In genomic region chr1:53982034-53982761, GRCh38 we compare ENCODE assay signal across 7 cellular contexts. TPM values are rescaled to one million over a fixed set of nuclear protein-coding genes. Genes with fewer than 3 reads are reported as not detected.
DNase-seq lines count a peak whose midpoint lies in the region; ATAC-seq, FAIRE-seq and TF ChIP-seq lines count a peak whose summit lies in the region.

No MANE protein-coding gene starts in this region.

- no peaks in the 10 kb centered on the region for H3K9me3 ChIP-seq in body of pancreas
- no peaks in the 10 kb centered on the region for H3K9me3 ChIP-seq in kidney (ENCODE audit: control insufficient read depth in 1 of 2, low read length in 2 of 2)
- no peaks in the 10 kb centered on the region for H3K9me3 ChIP-seq in stomach smooth muscle (ENCODE audit: control insufficient read depth in 2 of 2, low read length in 2 of 2)

- peak overlapping the region in 1 of 2 donors; percentile 8 for H3K4me3 ChIP-seq in body of pancreas
- H3K4me3 ChIP-seq in kidney (ENCODE audit: low read length in 2 of 2), result peak overlapping the region; percentile 62 to 82
- peak overlapping the region; percentile 55 to 76 for H3K4me3 ChIP-seq in stomach smooth muscle (ENCODE audit: low read length in 2 of 2)

- DNase-seq in LHCN-M2 (ENCODE audit: low read depth) (peak; percentile 62), body of pancreas (peak; percentile 25 to 53 (median 44)), kidney (peak; percentile 79)
- no peak for DNase-seq in activated CD4-positive, alpha-beta T cell treated with anti-CD3 and anti-CD28 coated beads for 4 hours

- intact Hi-C loops in body of pancreas (cut with DNase I) (no loop called here), kidney (cut with DNase I) (no loop called here)

- ATAC-seq in body of pancreas (peak; percentile 80), HG03196 (IDR thresholded peaks at IDR 0.05; ENCODE audit: unreplicated experiment) (no peak), HG02642 (IDR thresholded peaks at IDR 0.05; ENCODE audit: poor library complexity, unreplicated experiment) (no peak)

- H3K27ac ChIP-seq in body of pancreas (peak overlapping the region in 3 of 4 donors; percentile 63 to 83 (median 69)), kidney (ENCODE audit: low read depth in 2 of 2, low read length in 2 of 2) (peak overlapping the region; percentile 23 to 76), stomach smooth muscle (ENCODE audit: low read length) (peak overlapping the region; percentile 46)

- TF ChIP-seq CTCF in body of pancreas (IDR thresholded peaks at IDR 0.05), result no peak
- TF ChIP-seq CTCF in kidney (IDR thresholded peaks at IDR 0.05; ENCODE audit: borderline replicate concordance, extremely low read depth, insufficient read depth), result no peak

- no peaks in the 10 kb centered on the region for H3K27me3 ChIP-seq in body of pancreas
- no peaks in the 10 kb centered on the region for H3K27me3 ChIP-seq in stomach smooth muscle (ENCODE audit: control insufficient read depth in 1 of 2, insufficient read depth in 2 of 2, low read length in 2 of 2)

- H3K4me1 ChIP-seq in body of pancreas, result peaks cover 16% of the 10 kb centered on the region
- peaks cover 14 to 25% of the 10 kb centered on the region in 2 donors for H3K4me1 ChIP-seq in kidney (ENCODE audit: control insufficient read depth in 1 of 2, insufficient read depth in 1 of 2, low read depth in 1 of 2, low read length in 2 of 2)
- H3K4me1 ChIP-seq in stomach smooth muscle (ENCODE audit: control insufficient read depth, insufficient read depth, low read length), result peaks cover 3% of the 10 kb centered on the region

- no peaks in the 10 kb centered on the region for H3K36me3 ChIP-seq in body of pancreas (replicated peaks in 1 of 2; ENCODE audit: insufficient read depth in 1 of 2, low read depth in 2 of 2)
- no peaks in the 10 kb centered on the region for H3K36me3 ChIP-seq in kidney (ENCODE audit: control insufficient read depth in 1 of 2, insufficient read depth in 2 of 2, low read length in 2 of 2)
- no peaks in the 10 kb centered on the region for H3K36me3 ChIP-seq in stomach smooth muscle (ENCODE audit: control insufficient read depth in 2 of 2, insufficient read depth in 2 of 2, low read length in 2 of 2)

- FAIRE-seq in kidney (lab: Jason Lieb, UNC), result no peak

- TF ChIP-seq POLR2A in body of pancreas (IDR thresholded peaks at IDR 0.05), result peak in 2 of 3 donors; percentile 41 to 47

- WGBS in body of pancreas, 2 donors, result 37 to 43% methylated on average over 20 of the region's 20 CpGs

- H3K9ac ChIP-seq in kidney (ENCODE audit: low read length in 2 of 2), result peak overlapping the region; percentile 57 to 74
- peak overlapping the region; percentile 4 to 66 for H3K9ac ChIP-seq in stomach smooth muscle (ENCODE audit: low read length in 2 of 2)

RNA-seq across cellular contexts. Expression of gene LDLRAD1, which starts 35.8 kb away (rescaled TPM):
- total RNA-seq in LHCN-M2 (2014; rRNA removed) (not detected in 2 replicates), body of pancreas (not detected), kidney (not detected)
- not detected for polyA plus RNA-seq in LHCN-M2 (2012)
- polyA plus RNA-seq in kidney (ENCODE audit: insufficient read depth, low read depth, low replicate concordance), result not detected

RNA-seq across cellular contexts. Expression of gene LRRC42, which starts 36.0 kb away (rescaled TPM):
- total RNA-seq in LHCN-M2 (2014; rRNA removed) (46.6 and 49.3 TPM in 2 replicates), body of pancreas (10 to 100 TPM in 1 of 2 donors, 1 to 10 TPM in 1; 2.3 to 17.1 TPM), kidney (23.8 TPM)
- polyA plus RNA-seq in LHCN-M2 (2012), result 56.5 TPM
- 25.6 TPM for polyA plus RNA-seq in kidney (ENCODE audit: insufficient read depth, low read depth, low replicate concordance)

RNA-seq across cellular contexts. Expression of gene IFT25, which starts 36.7 kb away (rescaled TPM):
- total RNA-seq in LHCN-M2 (2014; rRNA removed) (43.3 and 46.4 TPM in 2 replicates), body of pancreas (10 to 100 TPM in 1 of 2 donors, 1 to 10 TPM in 1; 6.6 to 17.6 TPM), kidney (29.9 TPM)
- polyA plus RNA-seq in LHCN-M2 (2012), result 52.4 TPM
- polyA plus RNA-seq in kidney (ENCODE audit: insufficient read depth, low read depth, low replicate concordance), result 36.7 TPM

Comparison
In these comparisons a context has a peak if more than half of its experiments do, and no peak if none do; other contexts are left out.
1. DNase-seq: peak in LHCN-M2 (single experiment), body of pancreas (4 of 4) and kidney (single experiment); none in activated CD4-positive, alpha-beta T cell treated with anti-CD3 and anti-CD28 coated beads for 4 hours (0 of 2).
2. Peak in every context shown above with its lines, with median percentiles within 50 percentile points of each other: H3K27ac ChIP-seq.